In the genomic region with DNA sequence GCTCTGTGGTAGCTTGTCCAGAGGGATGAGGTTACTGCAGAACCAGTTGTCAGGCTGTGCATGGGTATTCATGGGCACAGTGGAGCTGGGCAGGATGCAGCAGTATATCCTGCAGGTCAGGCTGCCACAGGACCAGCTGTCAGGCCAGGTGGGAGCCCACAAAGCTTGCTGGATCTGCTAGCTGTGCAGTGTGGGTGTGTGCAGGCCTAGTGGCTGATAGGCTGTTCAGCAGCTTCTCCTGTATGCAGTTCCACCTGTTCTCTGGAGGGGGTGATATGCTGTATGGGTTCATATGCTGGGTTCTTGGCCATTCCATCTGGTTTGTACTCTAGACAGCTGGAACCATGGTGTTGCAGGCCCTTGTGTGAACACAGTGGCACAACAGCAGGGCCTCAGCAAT, we compare ENCODE assay signal across 1 cellular context.
TF ChIP-seq lines count a peak whose summit lies in the region.

No MANE protein-coding gene starts in this region.

TF ChIP-seq in GM23338, 12 proteins besides CTCF, POLR2A, EP300 and RAD21 (continued from another document):
- TF ChIP-seq, protein P1, sequence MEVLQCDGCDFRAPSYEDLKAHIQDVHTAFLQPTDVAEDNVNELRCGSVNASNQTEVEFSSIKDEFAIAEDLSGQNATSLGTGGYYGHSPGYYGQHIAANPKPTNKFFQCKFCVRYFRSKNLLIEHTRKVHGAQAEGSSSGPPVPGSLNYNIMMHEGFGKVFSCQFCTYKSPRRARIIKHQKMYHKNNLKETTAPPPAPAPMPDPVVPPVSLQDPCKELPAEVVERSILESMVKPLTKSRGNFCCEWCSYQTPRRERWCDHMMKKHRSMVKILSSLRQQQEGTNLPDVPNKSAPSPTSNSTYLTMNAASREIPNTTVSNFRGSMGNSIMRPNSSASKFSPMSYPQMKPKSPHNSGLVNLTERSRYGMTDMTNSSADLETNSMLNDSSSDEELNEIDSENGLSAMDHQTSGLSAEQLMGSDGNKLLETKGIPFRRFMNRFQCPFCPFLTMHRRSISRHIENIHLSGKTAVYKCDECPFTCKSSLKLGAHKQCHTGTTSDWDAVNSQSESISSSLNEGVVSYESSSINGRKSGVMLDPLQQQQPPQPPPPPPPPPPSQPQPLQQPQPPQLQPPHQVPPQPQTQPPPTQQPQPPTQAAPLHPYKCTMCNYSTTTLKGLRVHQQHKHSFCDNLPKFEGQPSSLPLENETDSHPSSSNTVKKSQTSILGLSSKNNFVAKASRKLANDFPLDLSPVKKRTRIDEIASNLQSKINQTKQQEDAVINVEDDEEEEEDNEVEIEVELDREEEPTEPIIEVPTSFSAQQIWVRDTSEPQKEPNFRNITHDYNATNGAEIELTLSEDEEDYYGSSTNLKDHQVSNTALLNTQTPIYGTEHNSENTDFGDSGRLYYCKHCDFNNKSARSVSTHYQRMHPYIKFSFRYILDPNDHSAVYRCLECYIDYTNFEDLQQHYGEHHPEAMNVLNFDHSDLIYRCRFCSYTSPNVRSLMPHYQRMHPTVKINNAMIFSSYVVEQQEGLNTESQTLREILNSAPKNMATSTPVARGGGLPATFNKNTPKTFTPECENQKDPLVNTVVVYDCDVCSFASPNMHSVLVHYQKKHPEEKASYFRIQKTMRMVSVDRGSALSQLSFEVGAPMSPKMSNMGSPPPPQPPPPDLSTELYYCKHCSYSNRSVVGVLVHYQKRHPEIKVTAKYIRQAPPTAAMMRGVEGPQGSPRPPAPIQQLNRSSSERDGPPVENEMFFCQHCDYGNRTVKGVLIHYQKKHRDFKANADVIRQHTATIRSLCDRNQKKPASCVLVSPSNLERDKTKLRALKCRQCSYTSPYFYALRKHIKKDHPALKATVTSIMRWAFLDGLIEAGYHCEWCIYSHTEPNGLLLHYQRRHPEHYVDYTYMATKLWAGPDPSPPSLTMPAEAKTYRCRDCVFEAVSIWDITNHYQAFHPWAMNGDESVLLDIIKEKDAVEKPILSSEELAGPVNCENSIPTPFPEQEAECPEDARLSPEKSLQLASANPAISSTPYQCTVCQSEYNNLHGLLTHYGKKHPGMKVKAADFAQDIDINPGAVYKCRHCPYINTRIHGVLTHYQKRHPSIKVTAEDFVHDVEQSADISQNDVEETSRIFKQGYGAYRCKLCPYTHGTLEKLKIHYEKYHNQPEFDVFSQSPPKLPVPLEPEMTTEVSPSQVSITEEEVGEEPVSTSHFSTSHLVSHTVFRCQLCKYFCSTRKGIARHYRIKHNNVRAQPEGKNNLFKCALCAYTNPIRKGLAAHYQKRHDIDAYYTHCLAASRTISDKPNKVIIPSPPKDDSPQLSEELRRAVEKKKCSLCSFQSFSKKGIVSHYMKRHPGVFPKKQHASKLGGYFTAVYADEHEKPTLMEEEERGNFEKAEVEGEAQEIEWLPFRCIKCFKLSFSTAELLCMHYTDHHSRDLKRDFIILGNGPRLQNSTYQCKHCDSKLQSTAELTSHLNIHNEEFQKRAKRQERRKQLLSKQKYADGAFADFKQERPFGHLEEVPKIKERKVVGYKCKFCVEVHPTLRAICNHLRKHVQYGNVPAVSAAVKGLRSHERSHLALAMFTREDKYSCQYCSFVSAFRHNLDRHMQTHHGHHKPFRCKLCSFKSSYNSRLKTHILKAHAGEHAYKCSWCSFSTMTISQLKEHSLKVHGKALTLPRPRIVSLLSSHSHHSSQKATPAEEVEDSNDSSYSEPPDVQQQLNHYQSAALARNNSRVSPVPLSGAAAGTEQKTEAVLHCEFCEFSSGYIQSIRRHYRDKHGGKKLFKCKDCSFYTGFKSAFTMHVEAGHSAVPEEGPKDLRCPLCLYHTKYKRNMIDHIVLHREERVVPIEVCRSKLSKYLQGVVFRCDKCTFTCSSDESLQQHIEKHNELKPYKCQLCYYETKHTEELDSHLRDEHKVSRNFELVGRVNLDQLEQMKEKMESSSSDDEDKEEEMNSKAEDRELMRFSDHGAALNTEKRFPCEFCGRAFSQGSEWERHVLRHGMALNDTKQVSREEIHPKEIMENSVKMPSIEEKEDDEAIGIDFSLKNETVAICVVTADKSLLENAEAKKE (CRISPR knock-in tag; IDR thresholded peaks at IDR 0.05): no peak
